1 cellular context compared by ENCODE assay signal in genomic region chr3:4493931-4494806, GRCh38.
A peak's percentile ranks its signal among the peaks of the same experiment; 100 is the strongest.
TF ChIP-seq lines count a peak whose summit lies in the region.

No MANE protein-coding gene starts in this region.

TF ChIP-seq in GM12878, 131 proteins besides CTCF, POLR2A, EP300 and RAD21 (continued from another document):
- 0 out of 2 replicates have a peak, but pooled peaks have one; percentile 10 for TF ChIP-seq NKRF (conservative IDR thresholded peaks at IDR 0.05)
